Comparison of ENCODE assay signal across 8 cellular contexts in genomic region chr19:21482863-21483276, GRCh38. TPM values are rescaled to one million over a fixed set of nuclear protein-coding genes. Genes with fewer than 3 reads are reported as not detected.
DNase-seq lines count a peak whose midpoint lies in the region; TF ChIP-seq lines count a peak whose summit lies in the region.

No MANE protein-coding gene starts in this region.

- peak overlapping the region in 1 of 2 donors; percentile 31 for H3K4me3 ChIP-seq in right atrium auricular region

- TF ChIP-seq CTCF in GM13976 (IDR thresholded peaks at IDR 0.05; ENCODE audit: borderline replicate concordance, control extremely low read depth, extremely low read depth, insufficient read depth, missing control alignments) (no peak), RWPE1 (conservative IDR thresholded peaks at IDR 0.05; ENCODE audit: low read depth) (peak; percentile 21; the same call in 1 of the 2 replicates), right atrium auricular region (IDR thresholded peaks at IDR 0.05) (peak; percentile 56 to 87)

- H3K9me3 ChIP-seq in right atrium auricular region, result no peaks in the 10 kb centered on the region

- no peaks in the 10 kb centered on the region for H3K36me3 ChIP-seq in right atrium auricular region

- CTCF ChIA-PET in RWPE1 (lab: Yijun Ruan, JAX), result interaction anchor here (0.6 to 1.0 kb wide), 3 partner anchors 23 to 934 kb away, joined by 3 to 4 read pairs (median 3); no protein-coding TSS in a partner anchor

- DNase-seq in GM13976 (ENCODE audit: low spot score) (peak; percentile 36), RWPE1 (ENCODE audit: low spot score) (no peak), right atrium auricular region (ENCODE audit: low spot score) (peak; percentile 60), COLO829 (ENCODE audit: low spot score) (no peak), NCI-H2171 treated with DMSO at 0.1 percent for 48 hours (lab: John Stamatoyannopoulos, UW) (no peak), NCI-H1436 treated with DMSO at 0.1 percent for 48 hours (lab: John Stamatoyannopoulos, UW) (no peak)
- peak; percentile 65 for DNase-seq in activated naive CD4-positive, alpha-beta T cell treated with Interleukin-2 at 50 U/mL for 16 hours
- peak; percentile 39 to 58 (median 45) for DNase-seq in stimulated activated CD4-positive, alpha-beta T cell treated with anti-CD3 and anti-CD28 coated beads, Interleukin-12 subunit alpha, Interleukin-12 subunit beta, amount 100 ng/mL, for 48 hours (ENCODE audit: low read depth in 2 of 3, low spot score in 1 of 3)

- H3K27ac ChIP-seq in RWPE1 (no peak overlapping the region), right atrium auricular region (no peak overlapping the region)

- POLR2A ChIA-PET in RWPE1 (lab: Yijun Ruan, JAX; ENCODE audit: low non-redundant PET), result no interaction called here

- no peaks in the 10 kb centered on the region for H3K4me1 ChIP-seq in right atrium auricular region

- no peaks in the 10 kb centered on the region for H3K27me3 ChIP-seq in right atrium auricular region

- in situ Hi-C loops in GM13976 (cut with MboI; ENCODE audit: low sequenced_read_pairs, unreplicated experiment), result no loop called here

RNA-seq across cellular contexts. Expression of gene ZNF429, which starts 22.5 kb away (rescaled TPM):
- 1 to 10 TPM; 7.2 to 9.8 TPM for total RNA-seq in right atrium auricular region

Comparison
In these comparisons a context has a peak if more than half of its experiments do, and no peak if none do; other contexts are left out.
1. DNase-seq: peak in GM13976 (single experiment), activated naive CD4-positive, alpha-beta T cell treated with Interleukin-2 at 50 U/mL for 16 hours (single experiment), right atrium auricular region (single experiment) and stimulated activated CD4-positive, alpha-beta T cell treated with anti-CD3 and anti-CD28 coated beads, Interleukin-12 subunit alpha, Interleukin-12 subunit beta, amount 100 ng/mL, for 48 hours (3 of 3); none in RWPE1 (single experiment), COLO829 (single experiment), NCI-H2171 treated with DMSO at 0.1 percent for 48 hours (single experiment) and NCI-H1436 treated with DMSO at 0.1 percent for 48 hours (single experiment).